In the genomic region with DNA sequence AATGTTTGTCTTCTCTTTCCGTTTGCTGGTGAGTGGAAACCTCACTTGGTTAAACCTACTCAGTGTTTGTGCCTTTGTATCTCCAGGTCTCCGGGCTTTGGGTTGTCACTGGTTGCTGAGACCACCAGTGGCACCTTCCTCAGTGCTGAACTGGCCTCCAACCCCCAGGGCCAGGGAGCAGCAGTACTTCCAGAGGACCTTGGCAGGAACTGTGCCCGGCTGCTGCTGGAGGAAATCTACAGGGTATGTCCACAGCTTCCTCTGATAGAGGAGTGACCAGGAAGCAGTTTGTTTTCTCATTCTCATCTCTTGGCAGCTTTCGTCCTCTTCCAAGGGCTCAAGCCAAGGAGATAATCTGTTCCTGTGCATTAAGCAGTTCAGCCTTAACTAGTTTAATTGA, we compare ENCODE assay signal across 15 cellular contexts.
"Had no signal": no experiment of that assay in that cellular context is flagged by ENCODE, and none has a peak within 500 bp of the region (broad histone marks: within the 10 kb centered on the region; RNA-seq: fewer than 3 reads in every experiment).

No MANE protein-coding gene starts in this region.

- ATAC-seq: activated CD8-positive, alpha-beta T cell treated with anti-CD3 and anti-CD28 coated beads for 36 hours; body of pancreas; psoas muscle; sciatic nerve had no signal

- DNase-seq: activated CD4-positive, CD25-positive, alpha-beta regulatory T cell; activated CD8-positive, alpha-beta memory T cell treated with anti-CD3 and anti-CD28 coated beads, Interleukin-2, amount 50 U/mL, for 48 hours; activated CD8-positive, alpha-beta T cell treated with anti-CD3 and anti-CD28 coated beads for 36 hours; activated naive CD8-positive, alpha-beta T cell treated with anti-CD3 and anti-CD28 coated beads for 36 hours; amygdala; body of pancreas; central memory CD4-positive, alpha-beta T cell; colonic mucosa; foreskin fibroblast; hippocampal formation; psoas muscle; Right ventricle myocardium superior; SK-N-SH had no signal

- H3K36me3 ChIP-seq: colonic mucosa had no signal

- H3K9me3 ChIP-seq: body of pancreas, colonic mucosa, psoas muscle, SK-N-SH had no signal

- H3K4me3 Mint-ChIP-seq: activated CD8-positive, alpha-beta T cell treated with anti-CD3 and anti-CD28 coated beads for 36 hours; activated naive CD8-positive, alpha-beta T cell treated with anti-CD3 and anti-CD28 coated beads for 36 hours; mesothelial cell of epicardium had no signal

- H3K27ac ChIP-seq: body of pancreas, colonic mucosa, psoas muscle had no signal

- H3K27me3 Mint-ChIP-seq: activated CD8-positive, alpha-beta T cell treated with anti-CD3 and anti-CD28 coated beads for 36 hours; activated naive CD8-positive, alpha-beta T cell treated with anti-CD3 and anti-CD28 coated beads for 36 hours had no signal

- H3K4me3 ChIP-seq: body of pancreas, colonic mucosa, psoas muscle had no signal

- H3K4me1 ChIP-seq: colonic mucosa, psoas muscle had no signal

- H3K4me1 Mint-ChIP-seq: mesothelial cell of epicardium had no signal

- H3K27ac Mint-ChIP-seq: activated CD8-positive, alpha-beta T cell treated with anti-CD3 and anti-CD28 coated beads for 36 hours; activated naive CD8-positive, alpha-beta T cell treated with anti-CD3 and anti-CD28 coated beads for 36 hours; mesothelial cell of epicardium had no signal

- H3K27me3 ChIP-seq: body of pancreas, colonic mucosa had no signal

- H3K9me3 Mint-ChIP-seq: activated CD8-positive, alpha-beta T cell treated with anti-CD3 and anti-CD28 coated beads for 36 hours; activated naive CD8-positive, alpha-beta T cell treated with anti-CD3 and anti-CD28 coated beads for 36 hours; mesothelial cell of epicardium had no signal
